ENCODE assay signal across 16 cellular contexts in the genomic region with DNA sequence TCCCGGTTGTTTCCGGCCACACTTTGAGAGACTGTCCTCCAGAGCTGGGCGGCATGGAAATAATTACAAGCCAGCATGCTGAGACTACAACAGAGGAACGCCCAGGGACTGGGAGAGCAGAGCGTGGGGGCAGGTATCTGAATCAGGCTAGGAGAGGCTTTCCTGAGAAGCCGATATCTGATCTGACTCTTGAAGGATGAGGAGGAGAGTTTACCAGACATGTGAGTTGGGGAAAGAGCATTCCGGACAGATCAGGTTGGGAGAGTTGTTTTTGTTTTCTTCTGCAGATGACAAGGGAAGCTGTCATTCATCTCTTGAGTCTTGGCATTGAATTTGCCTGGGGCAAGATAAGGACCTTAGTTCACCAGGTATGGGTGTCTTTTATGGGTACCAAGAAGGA. TPM values are rescaled to one million over a fixed set of nuclear protein-coding genes. Genes with fewer than 3 reads are reported as not detected.
DNase-seq lines count a peak whose midpoint lies in the region; ATAC-seq and TF ChIP-seq lines count a peak whose summit lies in the region.
"Had no signal": no experiment of that assay in that cellular context is flagged by ENCODE, and none has a peak within 500 bp of the region (broad histone marks: within the 10 kb centered on the region; RNA-seq: fewer than 3 reads in every experiment).

No MANE protein-coding gene starts in this region.

- TF ChIP-seq CTCF in choroid plexus epithelial cell (conservative IDR thresholded peaks at IDR 0.05; ENCODE audit: low read depth, low read length) = no peak

- no peak overlapping the region for H3K4me3 ChIP-seq in choroid plexus epithelial cell (ENCODE audit: low read depth, low read length)
- no peak overlapping the region for H3K4me3 ChIP-seq in mesodermal cell (ENCODE audit: extremely low read depth, insufficient read depth, low read length, poor library complexity, severe bottlenecking)
- H3K4me3 ChIP-seq in thymus (ENCODE audit: low read length) = no peak overlapping the region

- H3K27me3 Mint-ChIP-seq in activated T-cell treated with anti-CD3 and anti-CD28 coated beads, Interleukin-2, amount 50 U/mL, for 24 hours = no peaks in the 10 kb centered on the region
- H3K27me3 Mint-ChIP-seq: activated B cell treated with CpG ODN at 0.5 μM for 24 hours had no signal

- H3K27ac Mint-ChIP-seq in activated T-cell treated with anti-CD3 and anti-CD28 coated beads, Interleukin-2, amount 50 U/mL, for 24 hours = peak overlapping the region; percentile 1
- H3K27ac Mint-ChIP-seq: activated B cell treated with CpG ODN at 0.5 μM for 24 hours had no signal

- WGBS in mesodermal cell (ENCODE audit: insufficient coverage in 2 of 2), 2 experiments = 59% methylated on average over 7 of the region's 7 CpGs
- WGBS in thymus = 97% methylated on average over 7 of the region's 7 CpGs

- no peak overlapping the region for H3K4me3 Mint-ChIP-seq in activated T-cell treated with anti-CD3 and anti-CD28 coated beads, Interleukin-2, amount 50 U/mL, for 24 hours
- H3K4me3 Mint-ChIP-seq: activated B cell treated with CpG ODN at 0.5 μM for 24 hours had no signal

- H3K4me1 ChIP-seq in mesodermal cell (ENCODE audit: control insufficient read depth, insufficient read depth, low read length, poor library complexity, severe bottlenecking) = peaks cover 70% of the 10 kb centered on the region
- peaks cover 27% of the 10 kb centered on the region for H3K4me1 ChIP-seq in thymus (ENCODE audit: control insufficient read depth, insufficient read depth, low read length)

- H3K9me3 ChIP-seq in mesodermal cell (ENCODE audit: control insufficient read depth, low read length) = no peaks in the 10 kb centered on the region
- H3K9me3 ChIP-seq in thymus (ENCODE audit: control insufficient read depth) = no peaks in the 10 kb centered on the region

- H3K4me1 Mint-ChIP-seq in activated T-cell treated with anti-CD3 and anti-CD28 coated beads, Interleukin-2, amount 50 U/mL, for 24 hours (ENCODE audit: low read depth) = peaks cover 62% of the 10 kb centered on the region

- H3K27ac ChIP-seq in mesodermal cell (ENCODE audit: low read depth, low read length, severe bottlenecking) = peak overlapping the region; percentile 1
- peak overlapping the region; percentile 55 for H3K27ac ChIP-seq in thymus (ENCODE audit: low read depth)
- H3K27ac ChIP-seq: 22Rv1 had no signal

- H3K27me3 ChIP-seq in thymus (ENCODE audit: control insufficient read depth, insufficient read depth) = no peaks in the 10 kb centered on the region

- H3K36me3 Mint-ChIP-seq in activated T-cell treated with anti-CD3 and anti-CD28 coated beads, Interleukin-2, amount 50 U/mL, for 24 hours (ENCODE audit: low read depth) = peaks cover 25% of the 10 kb centered on the region

- DNase-seq in activated T-cell treated with anti-CD3 and anti-CD28 coated beads, Interleukin-2, amount 50 U/mL, for 24 hours = no peak
- DNase-seq in activated T-cell treated with anti-CD3 and anti-CD28 coated beads, Interleukin-2, amount 50 U/mL, for 48 hours = no peak
- DNase-seq in choroid plexus epithelial cell (ENCODE audit: low read depth) = peak; percentile 29
- no peak for DNase-seq in NCI-H146 treated with DMSO at 0.1 percent for 48 hours (lab: John Stamatoyannopoulos, UW; ENCODE audit: unreplicated experiment)
- no peak for DNase-seq in DMS 273 (lab: John Stamatoyannopoulos, UW; ENCODE audit: unreplicated experiment)
- DNase-seq: activated B cell treated with CpG ODN at 0.5 μM for 24 hours, GOT3, kidney, NCI-H1092, NCI-H526 treated with DMSO at 0.1 percent for 48 hours, occipital lobe had no signal

- ATAC-seq in GM21526 (IDR thresholded peaks at IDR 0.05; ENCODE audit: low FRiP score, unreplicated experiment) = no peak
- ATAC-seq: esophagus mucosa had no signal

- H3K9me3 Mint-ChIP-seq in activated T-cell treated with anti-CD3 and anti-CD28 coated beads, Interleukin-2, amount 50 U/mL, for 24 hours = no peaks in the 10 kb centered on the region
- H3K9me3 Mint-ChIP-seq: activated B cell treated with CpG ODN at 0.5 μM for 24 hours had no signal

- H3K36me3 ChIP-seq in mesodermal cell (ENCODE audit: control insufficient read depth, insufficient read depth, low read length) = peaks cover 9% of the 10 kb centered on the region
- peaks cover 8% of the 10 kb centered on the region for H3K36me3 ChIP-seq in thymus (ENCODE audit: control insufficient read depth, insufficient read depth)

RNA-seq across cellular contexts. Expression of gene WBP1L, which starts 35.9 kb away (rescaled TPM):
- polyA plus RNA-seq in mesodermal cell (2013, experiment 1 of 2) = 41.2 TPM
- 35.1 TPM for polyA plus RNA-seq in mesodermal cell (2013, experiment 2 of 2)
- polyA plus RNA-seq in thymus = 75.9 TPM

RNA-seq across cellular contexts. Expression of gene CYP17A1, which starts 57.5 kb away (rescaled TPM):
- not detected for polyA plus RNA-seq in mesodermal cell (2013, experiment 1 of 2)
- polyA plus RNA-seq in mesodermal cell (2013, experiment 2 of 2) = not detected
- polyA plus RNA-seq in thymus = 0.32 TPM
